ENCODE assay signal across 8 cellular contexts in the genomic region with DNA sequence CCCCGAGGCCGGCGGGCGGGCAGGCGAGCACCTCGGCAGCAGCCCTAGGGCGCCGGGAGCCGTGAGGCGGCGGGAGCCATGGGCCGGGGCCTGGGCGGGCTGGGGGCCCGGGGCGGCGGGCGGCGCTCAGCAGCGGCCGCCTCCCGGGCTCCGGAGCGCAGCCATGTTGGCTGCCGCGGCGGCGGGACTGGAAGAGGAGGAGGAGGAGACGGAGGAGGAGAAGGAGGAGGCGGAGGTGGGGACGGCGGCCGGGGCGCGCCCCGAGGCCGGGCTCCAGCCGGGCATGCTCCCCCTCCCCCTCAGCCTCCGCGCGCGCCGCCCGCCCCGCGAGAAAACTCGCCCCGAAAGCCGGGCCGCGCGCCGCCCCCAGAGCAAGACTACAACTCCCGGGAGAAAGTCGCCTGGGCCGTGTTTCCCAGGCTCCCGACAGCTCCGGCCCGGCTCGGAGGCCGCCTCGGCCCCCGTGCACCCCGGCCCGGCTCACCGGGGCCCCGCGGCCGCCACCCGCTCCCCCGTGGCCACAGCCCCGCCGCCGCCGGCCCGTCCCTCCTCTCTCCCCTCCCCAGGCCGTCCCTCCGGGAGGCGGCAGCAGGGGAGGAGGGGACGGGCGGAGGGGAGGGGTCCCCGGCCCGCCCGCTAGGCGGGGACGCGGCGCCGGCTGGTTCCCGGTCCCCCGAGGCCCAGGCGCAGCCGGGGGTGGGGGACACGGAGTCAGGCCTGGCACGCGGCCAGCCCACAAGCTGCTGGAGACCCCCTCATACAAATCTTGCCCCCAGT. TPM values are rescaled to one million over a fixed set of nuclear protein-coding genes. Genes with fewer than 3 reads are reported as not detected.
DNase-seq lines count a peak whose midpoint lies in the region; ATAC-seq and TF ChIP-seq lines count a peak whose summit lies in the region.

A gene with protein sequence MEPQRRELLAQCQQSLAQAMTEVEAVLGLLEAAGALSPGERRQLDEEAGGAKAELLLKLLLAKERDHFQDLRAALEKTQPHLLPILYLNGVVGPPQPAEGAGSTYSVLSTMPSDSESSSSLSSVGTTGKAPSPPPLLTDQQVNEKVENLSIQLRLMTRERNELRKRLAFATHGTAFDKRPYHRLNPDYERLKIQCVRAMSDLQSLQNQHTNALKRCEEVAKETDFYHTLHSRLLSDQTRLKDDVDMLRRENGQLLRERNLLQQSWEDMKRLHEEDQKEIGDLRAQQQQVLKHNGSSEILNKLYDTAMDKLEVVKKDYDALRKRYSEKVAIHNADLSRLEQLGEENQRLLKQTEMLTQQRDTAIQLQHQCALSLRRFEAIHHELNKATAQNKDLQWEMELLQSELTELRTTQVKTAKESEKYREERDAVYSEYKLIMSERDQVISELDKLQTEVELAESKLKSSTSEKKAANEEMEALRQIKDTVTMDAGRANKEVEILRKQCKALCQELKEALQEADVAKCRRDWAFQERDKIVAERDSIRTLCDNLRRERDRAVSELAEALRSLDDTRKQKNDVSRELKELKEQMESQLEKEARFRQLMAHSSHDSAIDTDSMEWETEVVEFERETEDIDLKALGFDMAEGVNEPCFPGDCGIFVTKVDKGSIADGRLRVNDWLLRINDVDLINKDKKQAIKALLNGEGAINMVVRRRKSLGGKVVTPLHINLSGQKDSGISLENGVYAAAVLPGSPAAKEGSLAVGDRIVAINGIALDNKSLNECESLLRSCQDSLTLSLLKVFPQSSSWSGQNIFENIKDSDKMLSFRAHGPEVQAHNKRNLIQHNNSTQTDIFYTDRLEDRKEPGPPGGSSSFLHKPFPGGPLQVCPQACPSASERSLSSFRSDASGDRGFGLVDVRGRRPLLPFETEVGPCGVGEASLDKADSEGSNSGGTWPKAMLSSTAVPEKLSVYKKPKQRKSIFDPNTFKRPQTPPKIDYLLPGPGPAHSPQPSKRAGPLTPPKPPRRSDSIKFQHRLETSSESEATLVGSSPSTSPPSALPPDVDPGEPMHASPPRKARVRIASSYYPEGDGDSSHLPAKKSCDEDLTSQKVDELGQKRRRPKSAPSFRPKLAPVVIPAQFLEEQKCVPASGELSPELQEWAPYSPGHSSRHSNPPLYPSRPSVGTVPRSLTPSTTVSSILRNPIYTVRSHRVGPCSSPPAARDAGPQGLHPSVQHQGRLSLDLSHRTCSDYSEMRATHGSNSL (N-terminal part only) (minus strand): TSS at position 190 of the 777 bp plus-strand sequence. CDS start 235 bp downstream, outside the sequence.

- H3K9me3 ChIP-seq in SK-N-MC (ENCODE audit: low read depth, low read length): no peaks in the 10 kb centered on the region
- H3K9me3 ChIP-seq in left lung: no peaks in the 10 kb centered on the region

- peak within 1 kb of the TSS; percentile 78 for H3K4me3 ChIP-seq in SK-N-MC
- peak within 1 kb of the TSS; percentile 61 to 65 for H3K4me3 ChIP-seq in left lung

- intact Hi-C loops in left lung (cut with DNase I): no loop called here

- ATAC-seq in GM18502 (IDR thresholded peaks at IDR 0.05; ENCODE audit: poor library complexity, unreplicated experiment) (peak; percentile 66), HG03108 (IDR thresholded peaks at IDR 0.05; ENCODE audit: unreplicated experiment) (peak; percentile 46), left lung (peak; percentile 89)

- TF ChIP-seq CTCF in left lung (IDR thresholded peaks at IDR 0.05): no peak

- DNase-seq in AG08396 (ENCODE audit: low spot score) (peak; percentile 88), SK-N-MC (ENCODE audit: low read depth, low spot score) (no peak), dedifferentiated amniotic fluid mesenchymal stem cell (ENCODE audit: extremely low spot score) (peak; percentile 43), left lung (peak; percentile 70 to 88), pons (ENCODE audit: low spot score) (no peak)
- DNase-seq in stimulated activated CD8-positive, alpha-beta memory T cell treated with anti-CD3 and anti-CD28 coated beads, Interleukin-4, amount 100 ng/mL, for 48 hours: peak; percentile 35

- H3K9ac ChIP-seq in SK-N-MC (ENCODE audit: insufficient read length): peak within 1 kb of the TSS; percentile 67

- peaks cover 0 to 51% of the 10 kb centered on the region in 2 donors for H3K27me3 ChIP-seq in left lung

- H3K27ac ChIP-seq in SK-N-MC: no peak within 1 kb of the TSS
- H3K27ac ChIP-seq in left lung: peak within 1 kb of the TSS; percentile 48 to 58

- H3K36me3 ChIP-seq in SK-N-MC (ENCODE audit: insufficient read depth, low read length): no peaks in the 10 kb centered on the region
- H3K36me3 ChIP-seq in left lung: no peaks in the 10 kb centered on the region

- H3K4me1 ChIP-seq in left lung: peaks cover 11 to 22% of the 10 kb centered on the region in 2 donors

RNA-seq across cellular contexts. Expression of the gene that starts here (rescaled TPM):
- total RNA-seq in left lung: 10 to 100 TPM; 17.0 to 28.4 TPM

Comparison
In these comparisons a context has a peak if more than half of its experiments do, and no peak if none do; other contexts are left out.
1. DNase-seq: peak in AG08396 (single experiment), dedifferentiated amniotic fluid mesenchymal stem cell (single experiment), left lung (2 of 2) and stimulated activated CD8-positive, alpha-beta memory T cell treated with anti-CD3 and anti-CD28 coated beads, Interleukin-4, amount 100 ng/mL, for 48 hours (single experiment); none in SK-N-MC (single experiment) and pons (single experiment).
2. Peak in every context shown above with its lines, with median percentiles within 50 percentile points of each other: ATAC-seq.